ENCODE assay signal across 37 cellular contexts in the genomic region with DNA sequence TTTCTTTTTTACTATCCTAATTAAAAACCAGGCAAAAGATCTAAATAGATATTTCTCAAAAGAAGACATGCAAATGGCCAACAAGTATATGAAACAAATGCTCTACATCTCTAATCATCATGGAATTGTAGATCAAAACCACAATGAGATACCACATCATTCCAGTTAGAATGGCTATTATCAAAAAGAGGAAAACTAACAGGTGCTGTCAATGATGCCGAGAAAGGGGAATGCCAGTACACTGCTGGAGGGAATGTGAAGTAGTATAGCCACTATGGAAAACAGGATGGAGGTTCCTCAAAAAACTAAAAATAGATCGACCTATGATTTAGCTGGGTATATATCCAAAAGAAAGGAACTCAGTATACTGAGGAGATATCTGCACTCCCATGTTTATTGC.
"Had no signal": no experiment of that assay in that cellular context is flagged by ENCODE, and none has a peak within 500 bp of the region (broad histone marks: within the 10 kb centered on the region; RNA-seq: fewer than 3 reads in every experiment).

No MANE protein-coding gene starts in this region.

- H3K9me3 Mint-ChIP-seq: activated CD4-positive, alpha-beta memory T cell treated with anti-CD3 and anti-CD28 coated beads, Interleukin-2, amount 10 ng/mL, durations not matched to agents 7 days and 5 days; activated CD4-positive, alpha-beta T cell treated with anti-CD3 and anti-CD28 coated beads, Interleukin-2, amount 10 ng/mL, durations not matched to agents 7 days and 5 days; activated naive CD4-positive, alpha-beta T cell treated with anti-CD3 and anti-CD28 coated beads, Interleukin-2, amount 10 ng/mL, durations not matched to agents 7 days and 5 days; activated naive CD4-positive, alpha-beta T cell treated with anti-CD3 and anti-CD28 coated beads, Interleukin-2, amount 50 U/mL, for 24 hours; activated naive CD8-positive, alpha-beta T cell treated with anti-CD3 and anti-CD28 coated beads, Interleukin-2, amount 10 ng/mL, durations not matched to agents 7 days and 5 days; activated naive CD8-positive, alpha-beta T cell treated with anti-CD3 and anti-CD28 coated beads, Interleukin-2, amount 50 U/mL, for 24 hours; activated T-cell treated with anti-CD3 and anti-CD28 coated beads, Interleukin-2, amount 50 U/mL, for 24 hours; brain; central memory CD8-positive, alpha-beta T cell; T-helper 1 cell treated with Interleukin-12 subunit alpha and Interleukin-12 subunit beta and Interleukin-4 antibody, amounts not matched to agents 30 μg/mL and 1 μg/mL, for 36 hours; T-helper 2 cell treated with Interferon-gamma antibody and Interleukin-4, amounts not matched to agents 5 μg/mL and 100 μg/mL, for 36 hours; WTC11 had no signal

- H3K27me3 Mint-ChIP-seq: activated CD4-positive, alpha-beta memory T cell treated with anti-CD3 and anti-CD28 coated beads, Interleukin-2, amount 10 ng/mL, durations not matched to agents 7 days and 5 days; activated CD4-positive, alpha-beta T cell treated with anti-CD3 and anti-CD28 coated beads for 36 hours; activated naive CD4-positive, alpha-beta T cell treated with anti-CD3 and anti-CD28 coated beads, Interleukin-2, amount 50 U/mL, for 24 hours; activated naive CD8-positive, alpha-beta T cell; activated T-cell treated with anti-CD3 and anti-CD28 coated beads, Interleukin-2, amount 50 U/mL, for 24 hours; central memory CD8-positive, alpha-beta T cell had no signal

- H3K4me3 ChIP-seq: ascending aorta, cardiac muscle cell had no signal

- H3K4me1 Mint-ChIP-seq: activated CD4-positive, alpha-beta memory T cell treated with anti-CD3 and anti-CD28 coated beads, Interleukin-2, amount 10 ng/mL, durations not matched to agents 7 days and 5 days; activated CD4-positive, alpha-beta T cell treated with anti-CD3 and anti-CD28 coated beads for 36 hours; activated CD4-positive, alpha-beta T cell treated with anti-CD3 and anti-CD28 coated beads, Interleukin-2, amount 10 ng/mL, durations not matched to agents 7 days and 5 days; activated CD8-positive, alpha-beta memory T cell treated with anti-CD3 and anti-CD28 coated beads, Interleukin-2, amount 10 ng/mL, durations not matched to agents 7 days and 5 days; activated naive CD4-positive, alpha-beta T cell treated with anti-CD3 and anti-CD28 coated beads, Interleukin-2, amount 10 ng/mL, durations not matched to agents 7 days and 5 days; activated naive CD4-positive, alpha-beta T cell treated with anti-CD3 and anti-CD28 coated beads, Interleukin-2, amount 50 U/mL, for 24 hours; activated naive CD8-positive, alpha-beta T cell treated with anti-CD3 and anti-CD28 coated beads, Interleukin-2, amount 10 ng/mL, durations not matched to agents 7 days and 5 days; activated naive CD8-positive, alpha-beta T cell treated with anti-CD3 and anti-CD28 coated beads, Interleukin-2, amount 50 U/mL, for 24 hours; central memory CD8-positive, alpha-beta T cell had no signal

- H3K27me3 ChIP-seq: ascending aorta had no signal

- H3K27ac Mint-ChIP-seq: activated CD4-positive, alpha-beta memory T cell treated with anti-CD3 and anti-CD28 coated beads, Interleukin-2, amount 10 ng/mL, durations not matched to agents 7 days and 5 days; activated CD4-positive, alpha-beta T cell treated with anti-CD3 and anti-CD28 coated beads for 36 hours; activated CD4-positive, alpha-beta T cell treated with anti-CD3 and anti-CD28 coated beads, Interleukin-2, amount 10 ng/mL, durations not matched to agents 7 days and 5 days; activated CD8-positive, alpha-beta memory T cell treated with anti-CD3 and anti-CD28 coated beads, Interleukin-2, amount 10 ng/mL, durations not matched to agents 7 days and 5 days; activated CD8-positive, alpha-beta T cell treated with anti-CD3 and anti-CD28 coated beads, Interleukin-2, amount 10 ng/mL, durations not matched to agents 7 days and 5 days; activated naive CD4-positive, alpha-beta T cell treated with anti-CD3 and anti-CD28 coated beads, Interleukin-2, amount 10 ng/mL, durations not matched to agents 7 days and 5 days; activated naive CD4-positive, alpha-beta T cell treated with anti-CD3 and anti-CD28 coated beads, Interleukin-2, amount 50 U/mL, for 24 hours; activated naive CD8-positive, alpha-beta T cell; activated naive CD8-positive, alpha-beta T cell treated with anti-CD3 and anti-CD28 coated beads, Interleukin-2, amount 10 ng/mL, durations not matched to agents 7 days and 5 days; activated naive CD8-positive, alpha-beta T cell treated with anti-CD3 and anti-CD28 coated beads, Interleukin-2, amount 50 U/mL, for 24 hours; activated T-cell treated with anti-CD3 and anti-CD28 coated beads, Interleukin-2, amount 50 U/mL, for 24 hours; activated T-helper 2 cell treated with anti-CD3 and anti-CD28 coated beads, Interferon-gamma antibody, Interleukin-2, Interleukin-4, amounts not matched to agents 10 μg/mL and 5 μg/mL and 100 μg/mL, durations not matched to agents 14 hours and 24 hours and 36 hours; brain; T-helper 1 cell treated with Interleukin-12 subunit alpha and Interleukin-12 subunit beta and Interleukin-4 antibody, amounts not matched to agents 30 μg/mL and 1 μg/mL, for 36 hours; T-helper 2 cell treated with Interferon-gamma antibody and Interleukin-4, amounts not matched to agents 5 μg/mL and 100 μg/mL, for 36 hours; WTC11 had no signal

- H3K36me3 ChIP-seq: ascending aorta, cardiac muscle cell, WERI-Rb-1 had no signal

- H3K36me3 Mint-ChIP-seq: activated naive CD4-positive, alpha-beta T cell treated with anti-CD3 and anti-CD28 coated beads, Interleukin-2, amount 10 ng/mL, durations not matched to agents 7 days and 5 days; activated naive CD4-positive, alpha-beta T cell treated with anti-CD3 and anti-CD28 coated beads, Interleukin-2, amount 50 U/mL, for 24 hours; activated naive CD8-positive, alpha-beta T cell; activated naive CD8-positive, alpha-beta T cell treated with anti-CD3 and anti-CD28 coated beads, Interleukin-2, amount 10 ng/mL, durations not matched to agents 7 days and 5 days; brain; WTC11 had no signal

- H3K27ac ChIP-seq: ascending aorta, cardiac muscle cell, WERI-Rb-1 had no signal

- H3K4me3 Mint-ChIP-seq: activated CD4-positive, alpha-beta memory T cell treated with anti-CD3 and anti-CD28 coated beads, Interleukin-2, amount 10 ng/mL, durations not matched to agents 7 days and 5 days; activated CD4-positive, alpha-beta T cell treated with anti-CD3 and anti-CD28 coated beads for 36 hours; activated CD4-positive, alpha-beta T cell treated with anti-CD3 and anti-CD28 coated beads, Interleukin-2, amount 10 ng/mL, durations not matched to agents 7 days and 5 days; activated CD8-positive, alpha-beta memory T cell treated with anti-CD3 and anti-CD28 coated beads, Interleukin-2, amount 10 ng/mL, durations not matched to agents 7 days and 5 days; activated CD8-positive, alpha-beta T cell treated with anti-CD3 and anti-CD28 coated beads, Interleukin-2, amount 10 ng/mL, durations not matched to agents 7 days and 5 days; activated naive CD4-positive, alpha-beta T cell treated with anti-CD3 and anti-CD28 coated beads, Interleukin-2, amount 10 ng/mL, durations not matched to agents 7 days and 5 days; activated naive CD4-positive, alpha-beta T cell treated with anti-CD3 and anti-CD28 coated beads, Interleukin-2, amount 50 U/mL, for 24 hours; activated naive CD8-positive, alpha-beta T cell; activated naive CD8-positive, alpha-beta T cell treated with anti-CD3 and anti-CD28 coated beads, Interleukin-2, amount 10 ng/mL, durations not matched to agents 7 days and 5 days; activated naive CD8-positive, alpha-beta T cell treated with anti-CD3 and anti-CD28 coated beads, Interleukin-2, amount 50 U/mL, for 24 hours; activated T-cell treated with anti-CD3 and anti-CD28 coated beads, Interleukin-2, amount 50 U/mL, for 24 hours; brain; central memory CD8-positive, alpha-beta T cell; T-helper 1 cell treated with Interleukin-12 subunit alpha and Interleukin-12 subunit beta and Interleukin-4 antibody, amounts not matched to agents 30 μg/mL and 1 μg/mL, for 36 hours; T-helper 2 cell treated with Interferon-gamma antibody and Interleukin-4, amounts not matched to agents 5 μg/mL and 100 μg/mL, for 36 hours; WTC11 had no signal

- DNase-seq: activated CD4-positive, alpha-beta memory T cell treated with anti-CD3 and anti-CD28 coated beads, Interleukin-2, amount 10 ng/mL, durations not matched to agents 7 days and 5 days; activated CD4-positive, alpha-beta T cell treated with anti-CD3 and anti-CD28 coated beads for 1 hour; activated CD4-positive, alpha-beta T cell treated with anti-CD3 and anti-CD28 coated beads for 36 hours; activated CD4-positive, alpha-beta T cell treated with anti-CD3 and anti-CD28 coated beads for 48 hours; activated CD4-positive, alpha-beta T cell treated with anti-CD3 and anti-CD28 coated beads, Interleukin-2, amount 10 ng/mL, durations not matched to agents 7 days and 5 days; activated CD4-positive, alpha-beta T cell treated with anti-CD3 and anti-CD28 coated beads, Interleukin-2, amount 50 U/mL, for 48 hours; activated CD4-positive, CD25-positive, alpha-beta regulatory T cell; activated CD8-positive, alpha-beta memory T cell treated with anti-CD3 and anti-CD28 coated beads for 24 hours; activated CD8-positive, alpha-beta memory T cell treated with anti-CD3 and anti-CD28 coated beads, Interleukin-2, amount 10 ng/mL, durations not matched to agents 7 days and 5 days; activated CD8-positive, alpha-beta memory T cell treated with anti-CD3 and anti-CD28 coated beads, Interleukin-2, amount 50 U/mL, for 48 hours; activated CD8-positive, alpha-beta T cell treated with anti-CD3 and anti-CD28 coated beads, Interleukin-2, amount 10 ng/mL, durations not matched to agents 7 days and 5 days; activated effector memory CD4-positive, alpha-beta T cell treated with Interleukin-2 at 50 U/mL for 16 hours; activated gamma-delta T cell; activated naive CD4-positive, alpha-beta T cell treated with anti-CD3 and anti-CD28 coated beads, Interleukin-2, amount 10 ng/mL, durations not matched to agents 7 days and 5 days; activated naive CD4-positive, alpha-beta T cell treated with Interleukin-2 at 50 U/mL for 16 hours; activated naive CD8-positive, alpha-beta T cell treated with anti-CD3 and anti-CD28 coated beads, Interleukin-2, amount 10 ng/mL, durations not matched to agents 7 days and 5 days; activated naive CD8-positive, alpha-beta T cell treated with anti-CD3 and anti-CD28 coated beads, Interleukin-2, amount 50 U/mL, for 24 hours; activated T-cell treated with anti-CD3 and anti-CD28 coated beads, Interleukin-2, amount 50 U/mL, for 24 hours; activated T-cell treated with anti-CD3 and anti-CD28 coated beads, Interleukin-2, amount 50 U/mL, for 48 hours; amygdala; anterior cingulate cortex; caudate nucleus; cerebellar nuclear complex; T-helper 1 cell; T-helper 2 cell; T-helper 9 cell; WERI-Rb-1 had no signal

- H3K9me3 ChIP-seq: ascending aorta had no signal
